14 cellular contexts compared by ENCODE assay signal in the genomic region with DNA sequence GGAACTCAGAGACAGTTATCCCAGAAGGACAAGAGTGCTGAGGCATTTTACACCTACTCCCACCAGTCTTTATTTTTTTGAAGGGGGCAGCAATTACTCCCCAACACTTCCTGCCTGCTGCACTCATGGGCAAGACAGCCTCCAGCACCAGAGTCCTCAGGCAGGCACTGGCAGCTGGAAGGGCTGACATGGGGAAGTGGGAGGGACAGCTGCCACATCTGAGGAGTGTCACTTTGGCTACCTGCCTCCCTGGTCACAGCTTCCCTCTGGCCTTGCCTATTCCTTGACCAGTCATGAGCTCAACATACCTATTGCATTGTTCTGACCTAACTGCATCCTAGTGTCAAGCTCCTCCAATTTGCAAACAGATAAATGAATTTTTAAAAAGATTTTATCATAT. TPM values are rescaled to one million over a fixed set of nuclear protein-coding genes. Genes with fewer than 3 reads are reported as not detected.
A peak's percentile ranks its signal among the peaks of the same experiment; 100 is the strongest.
DNase-seq lines count a peak whose midpoint lies in the region; ATAC-seq and TF ChIP-seq lines count a peak whose summit lies in the region.
"Had no signal": no experiment of that assay in that cellular context is flagged by ENCODE, and none has a peak within 500 bp of the region (broad histone marks: within the 10 kb centered on the region; RNA-seq: fewer than 3 reads in every experiment).

No MANE protein-coding gene starts in this region.

- H2BK120ac ChIP-seq in mesenchymal stem cell (ENCODE audit: low read depth, low read length), result no peak overlapping the region

- H3K27ac ChIP-seq in Panc1 (ENCODE audit: low read length) (peak overlapping the region; percentile 20; the same call in 1 of the 2 replicates), mesenchymal stem cell (ENCODE audit: low read length, poor library complexity, severe bottlenecking) (no peak overlapping the region), caudate nucleus (ENCODE audit: low read depth, low read length) (no peak overlapping the region), GM23338 (ENCODE audit: low read depth) (no peak overlapping the region)

- H3K18ac ChIP-seq in mesenchymal stem cell (ENCODE audit: low read depth in 1 of 2, low read length in 2 of 2), result no peak overlapping the region

- H3K4me1 Mint-ChIP-seq in activated CD8-positive, alpha-beta T cell treated with anti-CD3 and anti-CD28 coated beads, Interleukin-2, amount 10 ng/mL, durations not matched to agents 7 days and 5 days (ENCODE audit: low read depth), result peaks cover 2% of the 10 kb centered on the region
- no peaks in the 10 kb centered on the region for H3K4me1 Mint-ChIP-seq in activated CD8-positive, alpha-beta T cell treated with anti-CD3 and anti-CD28 coated beads for 36 hours (ENCODE audit: low read depth)
- no peaks in the 10 kb centered on the region for H3K4me1 Mint-ChIP-seq in GM23338

- no peak overlapping the region for H3K4ac ChIP-seq in mesenchymal stem cell (ENCODE audit: low read depth in 1 of 2, low read length in 2 of 2)

- no peaks in the 10 kb centered on the region for H3K9me3 ChIP-seq in Panc1 (ENCODE audit: control insufficient read depth, insufficient read depth, low read depth, low read length)
- H3K9me3 ChIP-seq in mesenchymal stem cell (ENCODE audit: control insufficient read depth, low read length), result no peaks in the 10 kb centered on the region

- no peak overlapping the region for H4K91ac ChIP-seq in mesenchymal stem cell (ENCODE audit: low read length)

- H3K4me2 ChIP-seq in mesenchymal stem cell (ENCODE audit: low read length, poor library complexity, severe bottlenecking) (no peak overlapping the region), GM23338 (no peak overlapping the region)

- no peaks in the 10 kb centered on the region for H3K79me1 ChIP-seq in mesenchymal stem cell (replicated peaks; ENCODE audit: low read length, poor library complexity, severe bottlenecking)

- H3K9me2 ChIP-seq in GM23338 (ENCODE audit: insufficient read depth), result no peaks in the 10 kb centered on the region

- peak overlapping the region; percentile 43 for H2AK5ac ChIP-seq in mesenchymal stem cell (ENCODE audit: low read length, severe bottlenecking)

- H3K23ac ChIP-seq in mesenchymal stem cell (ENCODE audit: low read length in 2 of 2), result no peak overlapping the region

- H3K36me3 ChIP-seq in Panc1 (ENCODE audit: control insufficient read depth, insufficient read depth, low read length) (no peaks in the 10 kb centered on the region), mesenchymal stem cell (ENCODE audit: control insufficient read depth in 1 of 2, insufficient read depth in 2 of 2, low read depth in 1 of 2, low read length in 2 of 2) (no peaks in the 10 kb centered on the region), GM23338 (ENCODE audit: insufficient read depth) (no peaks in the 10 kb centered on the region)

- CTCF ChIA-PET in activated CD8-positive, alpha-beta T cell treated with anti-CD3 and anti-CD28 coated beads, Interleukin-2, amount 10 ng/mL, durations not matched to agents 7 days and 5 days (lab: Charles Lee), result interaction anchor here (1.5 to 1.6 kb wide), 2 partner anchors 17 to 63 kb away, joined by 3 to 6 read pairs; no protein-coding TSS in a partner anchor
- CTCF ChIA-PET in activated CD8-positive, alpha-beta T cell treated with anti-CD3 and anti-CD28 coated beads for 36 hours (lab: Charles Lee), result interaction anchor here (0.9 to 1.5 kb wide), 2 partner anchors 17 to 63 kb away, joined by 4 read pairs; no protein-coding TSS in a partner anchor
- CTCF ChIA-PET in Panc1 (lab: Charles Lee), result no interaction called here

- no peak overlapping the region for H3K4me3 Mint-ChIP-seq in activated CD8-positive, alpha-beta T cell treated with anti-CD3 and anti-CD28 coated beads, Interleukin-2, amount 10 ng/mL, durations not matched to agents 7 days and 5 days
- no peak overlapping the region for H3K4me3 Mint-ChIP-seq in activated CD8-positive, alpha-beta T cell treated with anti-CD3 and anti-CD28 coated beads for 36 hours
- no peak overlapping the region for H3K4me3 Mint-ChIP-seq in GM23338

- H3K9ac ChIP-seq in mesenchymal stem cell (ENCODE audit: low read length), result no peak overlapping the region

- no peak overlapping the region for H2BK5ac ChIP-seq in mesenchymal stem cell (ENCODE audit: low read depth, low read length, poor library complexity, severe bottlenecking)

- no peak overlapping the region for H2AFZ ChIP-seq in mesenchymal stem cell (ENCODE audit: low read depth, low read length)
- no peak overlapping the region for H2AFZ ChIP-seq in GM23338

- no peak overlapping the region for H3K14ac ChIP-seq in mesenchymal stem cell (ENCODE audit: low read length in 2 of 2)

- H2BK12ac ChIP-seq in mesenchymal stem cell (ENCODE audit: low read length in 2 of 2), result peak overlapping the region; percentile 5 to 29

- H3K4me3 ChIP-seq in Panc1 (ENCODE audit: low read depth in 2 of 2, low read length in 2 of 2), result no peak overlapping the region
- H3K4me3 ChIP-seq in mesenchymal stem cell (ENCODE audit: insufficient read depth in 1 of 2, low read depth in 1 of 2, low read length in 2 of 2), result no peak overlapping the region
- H3K4me3 ChIP-seq in GM23338, result no peak overlapping the region

- no peaks in the 10 kb centered on the region for H3K9me3 Mint-ChIP-seq in activated CD8-positive, alpha-beta T cell treated with anti-CD3 and anti-CD28 coated beads, Interleukin-2, amount 10 ng/mL, durations not matched to agents 7 days and 5 days (ENCODE audit: insufficient read depth)
- no peaks in the 10 kb centered on the region for H3K9me3 Mint-ChIP-seq in activated CD8-positive, alpha-beta T cell treated with anti-CD3 and anti-CD28 coated beads for 36 hours
- H3K9me3 Mint-ChIP-seq in GM23338, result no peaks in the 10 kb centered on the region

- H3K4me1 ChIP-seq in Panc1 (ENCODE audit: control insufficient read depth, insufficient read depth, low read length), result peaks cover 4% of the 10 kb centered on the region; the same call in 1 of the 2 replicates
- peaks cover 18% of the 10 kb centered on the region for H3K4me1 ChIP-seq in mesenchymal stem cell (ENCODE audit: control insufficient read depth, insufficient read depth, low read depth, low read length)
- no peaks in the 10 kb centered on the region for H3K4me1 ChIP-seq in GM23338 (ENCODE audit: insufficient read depth)

- POLR2A ChIA-PET in activated CD8-positive, alpha-beta T cell treated with anti-CD3 and anti-CD28 coated beads, Interleukin-2, amount 10 ng/mL, durations not matched to agents 7 days and 5 days (lab: Charles Lee), result no interaction called here
- POLR2A ChIA-PET in activated CD8-positive, alpha-beta T cell treated with anti-CD3 and anti-CD28 coated beads for 36 hours (lab: Charles Lee), result no interaction called here
- POLR2A ChIA-PET in Panc1 (lab: Charles Lee), result interaction anchor here (0.6 kb wide), 1 partner anchor 149 kb away, joined by 7 read pairs; no protein-coding TSS in a partner anchor

- H3K27me3 ChIP-seq in Panc1 (ENCODE audit: control insufficient read depth, insufficient read depth, low read length), result no peaks in the 10 kb centered on the region
- no peaks in the 10 kb centered on the region for H3K27me3 ChIP-seq in mesenchymal stem cell (ENCODE audit: control insufficient read depth in 1 of 2, insufficient read depth in 1 of 2, low read length in 2 of 2)
- no peaks in the 10 kb centered on the region for H3K27me3 ChIP-seq in GM23338 (ENCODE audit: insufficient read depth)

- no peak overlapping the region for H4K8ac ChIP-seq in mesenchymal stem cell (ENCODE audit: low read length)

- no peaks in the 10 kb centered on the region for H3K36me3 Mint-ChIP-seq in activated CD8-positive, alpha-beta T cell treated with anti-CD3 and anti-CD28 coated beads, Interleukin-2, amount 10 ng/mL, durations not matched to agents 7 days and 5 days (ENCODE audit: low read depth)
- no peaks in the 10 kb centered on the region for H3K36me3 Mint-ChIP-seq in activated CD8-positive, alpha-beta T cell treated with anti-CD3 and anti-CD28 coated beads for 36 hours (ENCODE audit: low read depth)
- no peaks in the 10 kb centered on the region for H3K36me3 Mint-ChIP-seq in GM23338 (ENCODE audit: low read depth)

- H3K27me3 Mint-ChIP-seq in activated CD8-positive, alpha-beta T cell treated with anti-CD3 and anti-CD28 coated beads, Interleukin-2, amount 10 ng/mL, durations not matched to agents 7 days and 5 days (ENCODE audit: low read depth), result peaks cover 20% of the 10 kb centered on the region
- H3K27me3 Mint-ChIP-seq in activated CD8-positive, alpha-beta T cell treated with anti-CD3 and anti-CD28 coated beads for 36 hours, result peaks cover 2% of the 10 kb centered on the region
- H3K27me3 Mint-ChIP-seq in GM23338 (ENCODE audit: insufficient read depth, low read depth, poor library complexity), result no peaks in the 10 kb centered on the region

- DNase-seq in activated CD8-positive, alpha-beta T cell treated with anti-CD3 and anti-CD28 coated beads, Interleukin-2, amount 10 ng/mL, durations not matched to agents 7 days and 5 days, result peak; percentile 8
- no peak for DNase-seq in activated CD8-positive, alpha-beta T cell treated with anti-CD3 and anti-CD28 coated beads for 36 hours
- DNase-seq in Panc1 (ENCODE audit: low read depth, low spot score) (no peak), mesenchymal stem cell (no peak), caudate nucleus (lab: John Stamatoyannopoulos, UW) (no peak), GM23338 (ENCODE audit: low spot score) (no peak), retina (no peak)
- DNase-seq: C1 segment of cervical spinal cord, GDM1, NCI-H1092, NCI-H146, NCI-H2081, NCI-H510A treated with DMSO at 0.1 percent for 48 hours, SHP77 treated with DMSO at 0.1 percent for 48 hours had no signal

- no peaks in the 10 kb centered on the region for H4K20me1 ChIP-seq in GM23338 (replicated peaks; ENCODE audit: insufficient read depth)

- in situ Hi-C loops in Panc1 (cut with HindIII; ENCODE audit: low pct_unique_long_range_greater_than_20kb, low sequenced_read_pairs), result no loop called here

- no peak overlapping the region for H2BK15ac ChIP-seq in mesenchymal stem cell (ENCODE audit: low read depth, poor library complexity, severe bottlenecking)

- TF ChIP-seq CTCF in activated CD8-positive, alpha-beta T cell treated with anti-CD3 and anti-CD28 coated beads for 36 hours (IDR thresholded peaks at IDR 0.05), result no peak
- TF ChIP-seq CTCF in Panc1 (IDR thresholded peaks at IDR 0.05) (no peak), GM23338 (conservative IDR thresholded peaks at IDR 0.05; ENCODE audit: low read depth in 2 of 2) (no peak)

- no peak overlapping the region for H3K27ac Mint-ChIP-seq in activated CD8-positive, alpha-beta T cell treated with anti-CD3 and anti-CD28 coated beads, Interleukin-2, amount 10 ng/mL, durations not matched to agents 7 days and 5 days
- no peak overlapping the region for H3K27ac Mint-ChIP-seq in activated CD8-positive, alpha-beta T cell treated with anti-CD3 and anti-CD28 coated beads for 36 hours
- H3K27ac Mint-ChIP-seq in GM23338, result no peak overlapping the region

- no peaks in the 10 kb centered on the region for H3K79me2 ChIP-seq in GM23338 (replicated peaks; ENCODE audit: insufficient read depth)

- no peaks in the 10 kb centered on the region for H3F3A ChIP-seq in GM23338 (replicated peaks; ENCODE audit: low read depth)

- no peak for ATAC-seq in activated CD8-positive, alpha-beta T cell treated with anti-CD3 and anti-CD28 coated beads, Interleukin-2, amount 10 ng/mL, durations not matched to agents 7 days and 5 days
- no peak for ATAC-seq in activated CD8-positive, alpha-beta T cell treated with anti-CD3 and anti-CD28 coated beads for 36 hours
- no peak for ATAC-seq in Panc1
- ATAC-seq in GM23338, result no peak

- no TSS peak for BruUV-seq in Panc1 (replicated peaks; lab: Mats Ljungman, UMichigan)

- intact Hi-C loops in activated CD8-positive, alpha-beta T cell treated with anti-CD3 and anti-CD28 coated beads for 36 hours (cut with micrococcal nuclease), result no loop called here
- intact Hi-C loops in Panc1 (cut with micrococcal nuclease; ENCODE audit: unreplicated experiment), result no loop called here

RNA-seq across cellular contexts. Expression of a gene that starts 10.2 kb away (rescaled TPM):
- 10 to 100 TPM in 1 of 2 experiments, 1 to 10 TPM in 1; 9.7 to 11.1 TPM for total RNA-seq in activated CD8-positive, alpha-beta T cell treated with anti-CD3 and anti-CD28 coated beads, Interleukin-2, amount 10 ng/mL, durations not matched to agents 7 days and 5 days
- 10 to 100 TPM; 27.3 to 28.3 TPM for total RNA-seq in activated CD8-positive, alpha-beta T cell treated with anti-CD3 and anti-CD28 coated beads for 36 hours
- total RNA-seq in Panc1 (2021; ENCODE audit: unreplicated experiment), result 18.4 TPM
- polyA plus RNA-seq in Panc1 (2012; ENCODE audit: insufficient read length), result 12.5 TPM
- polyA plus RNA-seq in mesenchymal stem cell (2013, experiment 1 of 2), result 26.3 TPM
- polyA plus RNA-seq in mesenchymal stem cell (2013, experiment 2 of 2), result 26.2 TPM
- total RNA-seq in GM23338 (2014; rRNA removed; shearing (Covaris generic)), result 15.2 and 18.6 TPM in 2 replicates
- 20.9 and 21.3 TPM in 2 replicates for polyA plus RNA-seq in GM23338 (2016; fragmentation: Nextera tagmentation; extraction: Ambion mirVana)

RNA-seq across cellular contexts. Expression of a gene that starts 45.8 kb away (rescaled TPM):
- 100 to 1,000 TPM; 235 to 238 TPM for total RNA-seq in activated CD8-positive, alpha-beta T cell treated with anti-CD3 and anti-CD28 coated beads, Interleukin-2, amount 10 ng/mL, durations not matched to agents 7 days and 5 days
- 100 to 1,000 TPM; 150 to 158 TPM for total RNA-seq in activated CD8-positive, alpha-beta T cell treated with anti-CD3 and anti-CD28 coated beads for 36 hours
- total RNA-seq in Panc1 (2021; ENCODE audit: unreplicated experiment), result 61.3 TPM
- polyA plus RNA-seq in Panc1 (2012; ENCODE audit: insufficient read length), result 24.1 TPM
- 252 TPM for polyA plus RNA-seq in mesenchymal stem cell (2013, experiment 1 of 2)
- polyA plus RNA-seq in mesenchymal stem cell (2013, experiment 2 of 2), result 272 TPM
- total RNA-seq in GM23338 (2014; rRNA removed; shearing (Covaris generic)), result 48.2 and 85.9 TPM in 2 replicates
- 1,011 and 1,086 TPM in 2 replicates for polyA plus RNA-seq in GM23338 (2016; fragmentation: Nextera tagmentation; extraction: Ambion mirVana)
